ENCODE assay signal across 24 cellular contexts in the genomic region with DNA sequence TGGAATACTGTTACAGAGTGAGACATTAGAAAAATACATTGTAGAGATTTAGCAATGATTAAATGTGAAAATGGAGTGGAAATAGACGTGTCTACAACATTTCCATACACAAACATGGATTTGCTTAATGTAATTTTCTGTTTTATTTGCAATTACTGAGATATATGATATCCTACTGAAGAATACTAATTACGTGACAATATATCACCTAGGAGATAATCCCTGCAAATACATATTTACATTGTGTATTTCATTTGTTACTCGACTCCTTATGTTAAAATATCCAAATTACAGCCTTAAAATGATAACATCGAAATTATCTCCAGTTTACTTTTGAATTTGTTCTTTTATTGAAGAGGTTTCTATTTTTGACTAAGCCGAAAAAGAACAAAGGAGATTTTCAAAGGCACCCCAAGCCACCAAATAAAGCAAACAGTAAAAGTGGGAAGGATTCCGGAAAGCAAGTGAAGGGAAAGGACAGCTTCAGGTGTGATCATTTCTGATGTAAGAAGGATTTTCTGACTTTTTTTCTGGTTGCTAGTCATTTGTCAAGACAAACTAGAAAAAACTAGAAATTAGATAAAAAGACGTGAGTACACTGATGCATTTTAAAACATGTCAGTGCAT. TPM values are rescaled to one million over a fixed set of nuclear protein-coding genes. Genes with fewer than 3 reads are reported as not detected.
DNase-seq lines count a peak whose midpoint lies in the region; ATAC-seq, FAIRE-seq and TF ChIP-seq lines count a peak whose summit lies in the region.
"Had no signal": no experiment of that assay in that cellular context is flagged by ENCODE, and none has a peak within 500 bp of the region (broad histone marks: within the 10 kb centered on the region; RNA-seq: fewer than 3 reads in every experiment).

No MANE protein-coding gene starts in this region.

- H3K4me1 ChIP-seq in K562 (replicated peaks in 1 of 2; ENCODE audit: control insufficient read depth in 2 of 2, insufficient read depth in 2 of 2, low read length in 2 of 2) = peaks cover 0 to 23% of the 10 kb centered on the region in 2 experiments; a peak in 1 of 5 replicates
- H3K4me1 ChIP-seq in PC-9 (replicated peaks; ENCODE audit: insufficient read depth) = no peaks in the 10 kb centered on the region
- H3K4me1 ChIP-seq: BLaER1 had no signal

- ATAC-seq in K562 = no peak
- no peak for ATAC-seq in effector memory CD8-positive, alpha-beta T cell (replicated peaks)

- H3K79me2 ChIP-seq in K562 (ENCODE audit: control insufficient read depth, insufficient read depth, low read length) (no peaks in the 10 kb centered on the region), PC-9 (ENCODE audit: low read depth) (no peaks in the 10 kb centered on the region)

- H3K27me3 Mint-ChIP-seq in effector memory CD8-positive, alpha-beta T cell = peaks cover 92 to 100% of the 10 kb centered on the region in 2 donors

- H3F3A ChIP-seq in PC-9 (ENCODE audit: insufficient read depth, low read depth) = no peaks in the 10 kb centered on the region

- no peak for FAIRE-seq in K562 (lab: Jason Lieb, UNC)
- FAIRE-seq: GM12892, GM18507 had no signal

- H3K27me3 ChIP-seq in K562 (ENCODE audit: control insufficient read depth in 2 of 2, insufficient read depth in 2 of 2, low read length in 2 of 2) (peaks cover 64 to 68% of the 10 kb centered on the region in 2 experiments), PC-9 (ENCODE audit: insufficient read depth, low read depth) (no peaks in the 10 kb centered on the region)

- no peaks in the 10 kb centered on the region for H3K36me3 Mint-ChIP-seq in effector memory CD8-positive, alpha-beta T cell (ENCODE audit: insufficient read depth)

- CTCF ChIA-PET in K562 (lab: Yijun Ruan, JAX; ENCODE audit: low intra/inter-chr PET ratio) = no interaction called here
- CTCF ChIA-PET in PC-9 (lab: Charles Lee) = no interaction called here

- H3K4me3 Mint-ChIP-seq in effector memory CD8-positive, alpha-beta T cell = no peak overlapping the region
- H3K4me3 Mint-ChIP-seq: CD4-positive, alpha-beta memory T cell had no signal

- POLR2A ChIA-PET in K562 (lab: Yijun Ruan, JAX) (no interaction called here), PC-9 (lab: Charles Lee; ENCODE audit: unreplicated experiment) (no interaction called here)

- TF ChIP-seq POLR2A in K562 (conservative IDR thresholded peaks at IDR 0.05) = no peak

- in situ Hi-C loops in K562 (cut with MboI) = no loop called here

- TF ChIP-seq EP300 in K562 (IDR thresholded peaks at IDR 0.05; ENCODE audit: low read length) = no peak

- BruUV-seq in K562 (replicated peaks; lab: Mats Ljungman, UMichigan) (no TSS peak), PC-9 (replicated peaks; lab: Mats Ljungman, UMichigan) (no TSS peak)

- no peaks in the 10 kb centered on the region for H3K9me2 ChIP-seq in PC-9 (ENCODE audit: insufficient read depth)

- no peak for TF ChIP-seq RAD21 in K562 (CRISPR knock-in tag; conservative IDR thresholded peaks at IDR 0.05 in 1 of 2, IDR thresholded peaks at IDR 0.05 in 1 of 2)

- no peak overlapping the region for H3K27ac ChIP-seq in K562 (ENCODE audit: extremely low read depth, low read depth, low read length)
- H3K27ac ChIP-seq in PC-9 = no peak overlapping the region
- H3K27ac ChIP-seq: 22Rv1, BLaER1 had no signal

- no peaks in the 10 kb centered on the region for H4K20me1 ChIP-seq in K562 (replicated peaks; ENCODE audit: control insufficient read depth, insufficient read depth, low read length)
- no peaks in the 10 kb centered on the region for H4K20me1 ChIP-seq in PC-9 (ENCODE audit: insufficient read depth)

- TF ChIP-seq CTCF in K562 (IDR thresholded peaks at IDR 0.05 in 2 of 3, conservative IDR thresholded peaks at IDR 0.05 in 1 of 3; ENCODE audit: insufficient read depth in 2 of 3, low read depth in 1 of 3, low read length in 3 of 3) (no peak), PC-9 (conservative IDR thresholded peaks at IDR 0.05) (no peak), GM10266 (IDR thresholded peaks at IDR 0.05; ENCODE audit: control insufficient read depth, insufficient read depth, low read depth, missing control alignments) (no peak)

- no peak overlapping the region for H3K27ac Mint-ChIP-seq in effector memory CD8-positive, alpha-beta T cell
- H3K27ac Mint-ChIP-seq: CD4-positive, alpha-beta memory T cell had no signal

- H3K4me3 ChIP-seq in K562 (no peak overlapping the region), PC-9 (no peak overlapping the region)
- H3K4me3 ChIP-seq: BLaER1 had no signal

- H3K9me3 ChIP-seq in K562 (replicated peaks; ENCODE audit: control insufficient read depth, insufficient read depth, low read depth, low read length) (no peaks in the 10 kb centered on the region), PC-9 (ENCODE audit: insufficient read depth, low read depth) (no peaks in the 10 kb centered on the region)

- no peaks in the 10 kb centered on the region for H3K36me3 ChIP-seq in K562 (ENCODE audit: control insufficient read depth, insufficient read depth, low read length)
- no peaks in the 10 kb centered on the region for H3K36me3 ChIP-seq in PC-9 (ENCODE audit: low read depth)
- H3K36me3 ChIP-seq: BLaER1 had no signal

- no peak overlapping the region for H3K9ac ChIP-seq in K562 (ENCODE audit: insufficient read depth in 1 of 2, low read depth in 2 of 2, low read length in 2 of 2)
- H3K9ac ChIP-seq: BLaER1 had no signal

- H3K4me1 Mint-ChIP-seq in effector memory CD8-positive, alpha-beta T cell (ENCODE audit: low read depth in 2 of 2) = peaks cover 13 to 21% of the 10 kb centered on the region in 2 donors

- intact Hi-C loops in K562 (cut with micrococcal nuclease) (no loop called here), PC-9 (cut with micrococcal nuclease; ENCODE audit: unreplicated experiment) (no loop called here)

- no peaks in the 10 kb centered on the region for H3K9me1 ChIP-seq in K562 (ENCODE audit: control insufficient read depth, insufficient read depth, low read length)

- DNase-seq in COR-L47 (lab: John Stamatoyannopoulos, UW) = peak; percentile 72
- DNase-seq in NCI-H146 (lab: John Stamatoyannopoulos, UW) = peak; percentile 88
- DNase-seq in NCI-H69 (lab: John Stamatoyannopoulos, UW) = peak; percentile 92
- DNase-seq in K562 (ENCODE audit: extremely low read depth in 1 of 4, low spot score in 3 of 4) = no peak
- DNase-seq in C1 segment of cervical spinal cord (lab: John Stamatoyannopoulos, UW) = no peak
- no peak for DNase-seq in effector memory CD8-positive, alpha-beta T cell
- DNase-seq in PC-9 = no peak
- DNase-seq in GM10266 (ENCODE audit: extremely low spot score) = no peak
- DNase-seq: ACHN; Calu3; CD4-positive, alpha-beta memory T cell; DMS153; GOT3; Kasumi-1; NCI-H2171 treated with DMSO at 0.1 percent for 48 hours; NCI-H774; OCI-M1; Right ventricle myocardium superior had no signal

- H3K9me3 Mint-ChIP-seq in effector memory CD8-positive, alpha-beta T cell = no peaks in the 10 kb centered on the region

- 2% methylated on average over 7 of the region's 7 CpGs for WGBS in K562 (ENCODE audit: insufficient coverage, low coverage, missing lambda C conversion rate)

- H2AFZ ChIP-seq in K562 (ENCODE audit: low read depth, low read length) (no peak overlapping the region), PC-9 (no peak overlapping the region)

- H3K4me2 ChIP-seq in K562 (ENCODE audit: insufficient read depth, low read length) (no peak overlapping the region), PC-9 (no peak overlapping the region)
- H3K4me2 ChIP-seq: BLaER1 had no signal

TF ChIP-seq in K562, 482 proteins besides CTCF, POLR2A, EP300 and RAD21:
- peak; percentile 6 for TF ChIP-seq CBX2 (IDR thresholded peaks at IDR 0.05; ENCODE audit: insufficient read depth, low read length, poor library complexity, severe bottlenecking)
- TF ChIP-seq BMI1 (IDR thresholded peaks at IDR 0.05; ENCODE audit: low read length) = peak; percentile 63; the same call in 1 of the 2 replicates
- TF ChIP-seq FOXP1 (CRISPR knock-in tag; IDR thresholded peaks at IDR 0.05) = no peak
TF ChIP-seq in K562: peak in this region for 2.

RNA-seq across cellular contexts. Expression of gene LHX4, which starts 7.9 kb away (rescaled TPM):
- 0.12 TPM in 1 of 2 replicates, not detected in the other for total RNA-seq in K562 (2011; cell fraction: chromatin; rRNA removed; ENCODE audit: low replicate concordance)
- not detected in 2 replicates for total RNA-seq in K562 (2011; cell fraction: nucleolus; rRNA removed)
- 0.15 TPM in 1 of 2 replicates, not detected in the other for total RNA-seq in K562 (2011; cell fraction: nucleoplasm; rRNA removed)
- not detected in 2 replicates for total RNA-seq in K562 (2014; rRNA removed)
- 0.03 and 0.04 TPM in 2 replicates for total RNA-seq in K562 (2014; rRNA removed; fragmentation: Illumina TruSeq; extraction: Trizol)
- total RNA-seq in K562 (2015; rRNA removed; fragmentation: Illumina TruSeq; extraction: Trizol) = not detected in 2 replicates
- not detected in 2 replicates for total RNA-seq in K562 (2021)
- 0.01 and 0.03 TPM in 2 replicates for polyA plus RNA-seq in K562 (2011; rRNA removed)
- 0.01 TPM in 2 replicates for polyA plus RNA-seq in K562 (2011; cell fraction: cytosol; rRNA removed)
- polyA plus RNA-seq in K562 (2011; cell fraction: nucleus; rRNA removed) = 0.01 and 0.04 TPM in 2 replicates
- 1.1 and 1.6 TPM in 2 replicates for polyA plus RNA-seq in K562 (2012)
- polyA plus RNA-seq in K562 (2014; fragmentation: Illumina TruSeq; extraction: Trizol) = not detected in 2 replicates
- under 1 TPM; 0.10 to 0.11 TPM for polyA plus RNA-seq in K562 (2014; fragmentation: Nextera tagmentation; extraction: Ambion mirVana)
- polyA plus RNA-seq in K562 (2014; rRNA removed) = not detected in 2 replicates
- not detected in 2 replicates for polyA minus RNA-seq in K562 (2011; rRNA and poly(A)+ RNA removed)
- not detected in 2 replicates for polyA minus RNA-seq in K562 (2011; cell fraction: cytosol; rRNA and poly(A)+ RNA removed)
- 0.11 TPM in 1 of 2 replicates, not detected in the other for polyA minus RNA-seq in K562 (2011; cell fraction: nucleus; rRNA and poly(A)+ RNA removed)
- 0.08 and 0.28 TPM in 2 replicates for total RNA-seq in PC-9 (2021)
- total RNA-seq: CD4-positive, alpha-beta memory T cell; G401; MCF 10A; Right ventricle myocardium superior had no signal

Comparison
In these comparisons a context has a peak if more than half of its experiments do, and no peak if none do; other contexts are left out.
1. DNase-seq: peak in COR-L47 (single experiment), NCI-H146 (single experiment) and NCI-H69 (single experiment); none in K562 (0 of 4), C1 segment of cervical spinal cord (0 of 14), effector memory CD8-positive, alpha-beta T cell (0 of 3), PC-9 (0 of 2) and GM10266 (single experiment).